Comparison of ENCODE assay signal across 10 cellular contexts in the genomic region with DNA sequence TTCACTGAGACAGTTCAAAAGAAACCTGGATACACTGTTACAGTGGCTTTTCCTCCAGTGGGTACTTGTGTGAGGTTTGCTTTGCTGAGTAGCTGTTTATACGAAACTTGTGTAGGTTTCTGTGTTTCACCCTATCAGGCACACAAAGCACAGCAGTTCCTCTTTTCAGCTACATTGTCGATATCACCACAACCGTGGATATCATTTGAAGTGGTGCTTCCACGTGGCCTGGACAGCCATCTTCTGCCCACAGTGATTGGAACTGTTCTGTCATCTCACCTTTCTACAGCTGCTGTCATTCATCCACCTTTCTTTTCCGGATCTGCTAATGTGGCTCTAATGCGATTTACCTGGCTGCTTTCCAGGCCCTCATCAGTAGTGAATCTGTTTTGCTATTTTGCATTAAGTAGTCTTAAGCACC.
DNase-seq lines count a peak whose midpoint lies in the region; ATAC-seq, FAIRE-seq and TF ChIP-seq lines count a peak whose summit lies in the region.
"Had no signal": no experiment of that assay in that cellular context is flagged by ENCODE, and none has a peak within 500 bp of the region (broad histone marks: within the 10 kb centered on the region; RNA-seq: fewer than 3 reads in every experiment).

No MANE protein-coding gene starts in this region.

- H3F3A ChIP-seq in PC-3 (ENCODE audit: low read length, unreplicated experiment): no peaks in the 10 kb centered on the region

- H3K4me2 ChIP-seq in PC-3 (ENCODE audit: low read length): no peak overlapping the region

- H3K9ac ChIP-seq in PC-3 (ENCODE audit: low read length): no peak overlapping the region
- H3K9ac ChIP-seq: parathyroid adenoma had no signal

- POLR2A ChIA-PET in PC-3 (lab: Charles Lee; ENCODE audit: unreplicated experiment): interaction anchor here (0.6 kb wide), 1 partner anchor 591 kb away, joined by 3 read pairs; no protein-coding TSS in a partner anchor

- H4K20me1 ChIP-seq in PC-3 (ENCODE audit: low read length): no peaks in the 10 kb centered on the region

- intact Hi-C loops in PC-3 (cut with micrococcal nuclease): no loop called here

- CTCF ChIA-PET in PC-3 (lab: Charles Lee): no interaction called here

- H3K36me3 ChIP-seq in PC-3 (ENCODE audit: low read depth, low read length): no peaks in the 10 kb centered on the region

- H3K27ac ChIP-seq in PC-3 (ENCODE audit: low read length): no peak overlapping the region
- H3K27ac ChIP-seq: parathyroid adenoma had no signal

- H3K9me3 ChIP-seq in PC-3 (ENCODE audit: low read length): no peaks in the 10 kb centered on the region

- ATAC-seq in GM19372 (IDR thresholded peaks at IDR 0.05; ENCODE audit: low read depth, unreplicated experiment): peak; percentile 84
- ATAC-seq in HG03103 (IDR thresholded peaks at IDR 0.05; ENCODE audit: low read depth, unreplicated experiment): peak; percentile 78
- ATAC-seq in PC-3: no peak

- no peaks in the 10 kb centered on the region for H3K79me2 ChIP-seq in PC-3 (ENCODE audit: low read length)
- H3K79me2 ChIP-seq: parathyroid adenoma had no signal

- H2AFZ ChIP-seq in PC-3 (ENCODE audit: low read length): no peak overlapping the region
- H2AFZ ChIP-seq: parathyroid adenoma had no signal

- BruUV-seq in PC-3 (replicated peaks; lab: Mats Ljungman, UMichigan): no TSS peak

- FAIRE-seq in urothelium cell line (lab: Jason Lieb, UNC): no peak
- FAIRE-seq: islet of Langerhans had no signal

- no peaks in the 10 kb centered on the region for H3K27me3 ChIP-seq in PC-3 (ENCODE audit: low read length)

- no peak for TF ChIP-seq CTCF in PC-3 (conservative IDR thresholded peaks at IDR 0.05; ENCODE audit: low read depth, low read length)

- no peaks in the 10 kb centered on the region for H3K4me1 ChIP-seq in PC-3 (ENCODE audit: insufficient read depth, low read length)
- H3K4me1 ChIP-seq: parathyroid adenoma had no signal

- DNase-seq in NCI-H2107 (lab: John Stamatoyannopoulos, UW) (peak; percentile 79), medulla oblongata (ENCODE audit: extremely low spot score) (no peak), 8988T (no peak), PC-3 (no peak), urothelium cell line (ENCODE audit: low spot score) (no peak)
- DNase-seq: activated CD4-positive, alpha-beta T cell treated with anti-CD3 and anti-CD28 coated beads for 1 hour had no signal

- no peaks in the 10 kb centered on the region for H3K9me2 ChIP-seq in PC-3 (replicated peaks; ENCODE audit: low read length)

- H3K4me3 ChIP-seq in PC-3 (ENCODE audit: low read length): no peak overlapping the region
